In genomic region chr2:238866656-238867277, GRCh38 we compare ENCODE assay signal across 18 cellular contexts. TPM values are rescaled to one million over a fixed set of nuclear protein-coding genes. Genes with fewer than 3 reads are reported as not detected.
DNase-seq lines count a peak whose midpoint lies in the region; ATAC-seq and TF ChIP-seq lines count a peak whose summit lies in the region.
"Had no signal": no experiment of that assay in that cellular context is flagged by ENCODE, and none has a peak within 500 bp of the region (broad histone marks: within the 10 kb centered on the region; RNA-seq: fewer than 3 reads in every experiment).

No MANE protein-coding gene starts in this region.

- H3K79me2 ChIP-seq in osteoblast (ENCODE audit: insufficient read depth, low read length) = peaks cover 21% of the 10 kb centered on the region

- peaks cover 48% of the 10 kb centered on the region for H3K4me1 ChIP-seq in osteoblast (ENCODE audit: insufficient read depth, low read length)

- ATAC-seq in HG03571 (IDR thresholded peaks at IDR 0.05; ENCODE audit: unreplicated experiment) = no peak
- ATAC-seq in CD4-positive, alpha-beta T cell (ENCODE audit: poor library complexity) = no peak
- no peak for ATAC-seq in activated T-cell treated with anti-CD3 and anti-CD28 coated beads, Interleukin-2, amount 50 U/mL, for 72 hours (replicated peaks in 1 of 2)
- ATAC-seq: heart left ventricle; right cardiac atrium; stimulated activated memory B cell treated with anti-CD40 and anti-IgM and Interleukin-4, amounts not matched to agents 10 μg/mL and 1 μg/mL and 100 μg/mL, for 72 hours had no signal

- peaks cover 1% of the 10 kb centered on the region for H3K27me3 Mint-ChIP-seq in activated naive CD4-positive, alpha-beta T cell treated with anti-CD3 and anti-CD28 coated beads, Interleukin-2, amount 50 U/mL, for 24 hours
- H3K27me3 Mint-ChIP-seq in brain = no peaks in the 10 kb centered on the region
- H3K27me3 Mint-ChIP-seq in CD4-positive, alpha-beta T cell = no peaks in the 10 kb centered on the region
- H3K27me3 Mint-ChIP-seq in activated T-cell treated with anti-CD3 and anti-CD28 coated beads, Interleukin-2, amount 50 U/mL, for 72 hours (ENCODE audit: low read depth) = peaks cover 15% of the 10 kb centered on the region

- no peaks in the 10 kb centered on the region for H3K27me3 ChIP-seq in osteoblast (ENCODE audit: insufficient read depth, low read length)
- no peaks in the 10 kb centered on the region for H3K27me3 ChIP-seq in CD4-positive, alpha-beta T cell (ENCODE audit: control insufficient read depth, insufficient read depth, low read length)
- H3K27me3 ChIP-seq: heart left ventricle had no signal

- no peaks in the 10 kb centered on the region for H3K9me3 Mint-ChIP-seq in activated naive CD4-positive, alpha-beta T cell treated with anti-CD3 and anti-CD28 coated beads, Interleukin-2, amount 50 U/mL, for 24 hours
- H3K9me3 Mint-ChIP-seq in brain = peaks cover 0 to 5% (median 0%) of the 10 kb centered on the region in 5 experiments
- no peaks in the 10 kb centered on the region for H3K9me3 Mint-ChIP-seq in CD4-positive, alpha-beta T cell
- H3K9me3 Mint-ChIP-seq in activated T-cell treated with anti-CD3 and anti-CD28 coated beads, Interleukin-2, amount 50 U/mL, for 72 hours = peaks cover 0 to 2% of the 10 kb centered on the region in 2 donors
- H3K9me3 Mint-ChIP-seq: activated naive CD8-positive, alpha-beta T cell treated with anti-CD3 and anti-CD28 coated beads for 36 hours had no signal

- POLR2A ChIA-PET in CD4-positive, alpha-beta T cell (lab: Charles Lee) = no interaction called here

- H4K20me1 ChIP-seq in osteoblast (ENCODE audit: insufficient read depth, low read length) = no peaks in the 10 kb centered on the region

- TF ChIP-seq CTCF in brain (conservative IDR thresholded peaks at IDR 0.05) (no peak), osteoblast (IDR thresholded peaks at IDR 0.05; ENCODE audit: extremely low read depth, low read depth, low read length) (no peak)
- TF ChIP-seq CTCF in CD4-positive, alpha-beta T cell (IDR thresholded peaks at IDR 0.05) = no peak

- CTCF ChIA-PET in CD4-positive, alpha-beta T cell (lab: Charles Lee) = no interaction called here

- DNase-seq in activated naive CD4-positive, alpha-beta T cell treated with Interleukin-2 at 50 U/mL for 16 hours = no peak
- DNase-seq in osteoblast (ENCODE audit: insufficient read length, low spot score, missing footprints) = no peak
- no peak for DNase-seq in DMS79 treated with DMSO at 0.1 percent for 48 hours (lab: John Stamatoyannopoulos, UW)
- no peak for DNase-seq in CD4-positive, alpha-beta T cell
- DNase-seq in activated T-cell treated with anti-CD3 and anti-CD28 coated beads, Interleukin-2, amount 50 U/mL, for 72 hours = no peak
- DNase-seq: activated naive CD8-positive, alpha-beta T cell treated with anti-CD3 and anti-CD28 coated beads for 36 hours; cerebellar nuclear complex; heart left ventricle; naive B cell; NCI-H187 treated with DMSO at 0.1 percent for 48 hours; right cardiac atrium; stimulated activated CD4-positive, alpha-beta T cell treated with anti-CD3 and anti-CD28 coated beads, Interleukin-4, amount 100 ng/mL, for 4 hours had no signal

- no peaks in the 10 kb centered on the region for H3K4me1 Mint-ChIP-seq in activated naive CD4-positive, alpha-beta T cell treated with anti-CD3 and anti-CD28 coated beads, Interleukin-2, amount 50 U/mL, for 24 hours
- peaks cover 31% of the 10 kb centered on the region for H3K4me1 Mint-ChIP-seq in brain
- H3K4me1 Mint-ChIP-seq in CD4-positive, alpha-beta T cell (ENCODE audit: low read depth) = no peaks in the 10 kb centered on the region
- peaks cover 14% of the 10 kb centered on the region for H3K4me1 Mint-ChIP-seq in activated T-cell treated with anti-CD3 and anti-CD28 coated beads, Interleukin-2, amount 50 U/mL, for 72 hours (ENCODE audit: low read depth)
- H3K4me1 Mint-ChIP-seq: naive B cell; stimulated activated memory B cell treated with anti-CD40 and anti-IgM and Interleukin-4, amounts not matched to agents 10 μg/mL and 1 μg/mL and 100 μg/mL, for 72 hours had no signal

- peak overlapping the region; percentile 52 for H3K4me2 ChIP-seq in osteoblast (ENCODE audit: insufficient read depth, low read length)
- H3K4me2 ChIP-seq: KMS-11 had no signal

- no peak overlapping the region for H3K4me3 Mint-ChIP-seq in activated naive CD4-positive, alpha-beta T cell treated with anti-CD3 and anti-CD28 coated beads, Interleukin-2, amount 50 U/mL, for 24 hours
- H3K4me3 Mint-ChIP-seq in brain = no peak overlapping the region
- H3K4me3 Mint-ChIP-seq in CD4-positive, alpha-beta T cell = no peak overlapping the region
- H3K4me3 Mint-ChIP-seq in activated T-cell treated with anti-CD3 and anti-CD28 coated beads, Interleukin-2, amount 50 U/mL, for 72 hours = no peak overlapping the region
- H3K4me3 Mint-ChIP-seq: activated naive CD8-positive, alpha-beta T cell treated with anti-CD3 and anti-CD28 coated beads for 36 hours; naive B cell; stimulated activated memory B cell treated with anti-CD40 and anti-IgM and Interleukin-4, amounts not matched to agents 10 μg/mL and 1 μg/mL and 100 μg/mL, for 72 hours had no signal

- no peaks in the 10 kb centered on the region for H3K9me3 ChIP-seq in osteoblast (ENCODE audit: low read depth, low read length)
- H3K9me3 ChIP-seq in CD4-positive, alpha-beta T cell (ENCODE audit: control insufficient read depth, low read length) = no peaks in the 10 kb centered on the region
- H3K9me3 ChIP-seq: heart left ventricle had no signal

- intact Hi-C loops in CD4-positive, alpha-beta T cell (cut with DNase I, micrococcal nuclease) = no loop called here

- H3K36me3 ChIP-seq in osteoblast (ENCODE audit: insufficient read depth, low read length) = no peaks in the 10 kb centered on the region
- H3K36me3 ChIP-seq: heart left ventricle had no signal

- H3K4me3 ChIP-seq in osteoblast (ENCODE audit: insufficient read depth, low read length) = no peak overlapping the region
- H3K4me3 ChIP-seq: heart left ventricle had no signal

- no peaks in the 10 kb centered on the region for H3K36me3 Mint-ChIP-seq in activated naive CD4-positive, alpha-beta T cell treated with anti-CD3 and anti-CD28 coated beads, Interleukin-2, amount 50 U/mL, for 24 hours
- H3K36me3 Mint-ChIP-seq in brain = no peaks in the 10 kb centered on the region
- no peaks in the 10 kb centered on the region for H3K36me3 Mint-ChIP-seq in CD4-positive, alpha-beta T cell (ENCODE audit: low read depth)
- peaks cover 0 to 2% of the 10 kb centered on the region in 2 donors for H3K36me3 Mint-ChIP-seq in activated T-cell treated with anti-CD3 and anti-CD28 coated beads, Interleukin-2, amount 50 U/mL, for 72 hours (ENCODE audit: insufficient read depth in 2 of 2)
- H3K36me3 Mint-ChIP-seq: activated naive CD8-positive, alpha-beta T cell treated with anti-CD3 and anti-CD28 coated beads for 36 hours; naive B cell; stimulated activated memory B cell treated with anti-CD40 and anti-IgM and Interleukin-4, amounts not matched to agents 10 μg/mL and 1 μg/mL and 100 μg/mL, for 72 hours had no signal

- H2AFZ ChIP-seq in osteoblast (ENCODE audit: low read length) = peak overlapping the region; percentile 81

- peak overlapping the region; percentile 61 for H3K27ac ChIP-seq in osteoblast (ENCODE audit: low read depth, low read length)
- H3K27ac ChIP-seq in CD4-positive, alpha-beta T cell (ENCODE audit: low read depth, low read length) = no peak overlapping the region
- H3K27ac ChIP-seq: HL-60, KMS-11 had no signal

- peak overlapping the region; percentile 30 for H3K27ac Mint-ChIP-seq in activated naive CD4-positive, alpha-beta T cell treated with anti-CD3 and anti-CD28 coated beads, Interleukin-2, amount 50 U/mL, for 24 hours
- peak overlapping the region in 3 of 5 experiments; percentile 50 to 76 (median 67) for H3K27ac Mint-ChIP-seq in brain
- no peak overlapping the region for H3K27ac Mint-ChIP-seq in CD4-positive, alpha-beta T cell
- no peak overlapping the region for H3K27ac Mint-ChIP-seq in activated T-cell treated with anti-CD3 and anti-CD28 coated beads, Interleukin-2, amount 50 U/mL, for 72 hours
- H3K27ac Mint-ChIP-seq: activated naive CD8-positive, alpha-beta T cell treated with anti-CD3 and anti-CD28 coated beads for 36 hours; naive B cell; stimulated activated memory B cell treated with anti-CD40 and anti-IgM and Interleukin-4, amounts not matched to agents 10 μg/mL and 1 μg/mL and 100 μg/mL, for 72 hours had no signal

RNA-seq across cellular contexts. Expression of gene TWIST2, which starts 18.9 kb away (rescaled TPM):
- not detected for polyA plus RNA-seq in brain (ENCODE audit: insufficient read depth, low read depth, low replicate concordance)
- 9.4 TPM in 2 replicates for total RNA-seq in osteoblast
- not detected for total RNA-seq in CD4-positive, alpha-beta T cell
- total RNA-seq in activated T-cell treated with anti-CD3 and anti-CD28 coated beads, Interleukin-2, amount 50 U/mL, for 72 hours = not detected
- total RNA-seq: activated naive CD8-positive, alpha-beta T cell treated with anti-CD3 and anti-CD28 coated beads for 36 hours had no signal

Comparison
In these comparisons a context has a peak if more than half of its experiments do, and no peak if none do; other contexts are left out.
1. H3K27ac Mint-ChIP-seq: peak in activated naive CD4-positive, alpha-beta T cell treated with anti-CD3 and anti-CD28 coated beads, Interleukin-2, amount 50 U/mL, for 24 hours (single experiment) and brain (3 of 5); none in CD4-positive, alpha-beta T cell (single experiment) and activated T-cell treated with anti-CD3 and anti-CD28 coated beads, Interleukin-2, amount 50 U/mL, for 72 hours (single experiment).